Comparison of ENCODE assay signal across 1 cellular context in the genomic region with DNA sequence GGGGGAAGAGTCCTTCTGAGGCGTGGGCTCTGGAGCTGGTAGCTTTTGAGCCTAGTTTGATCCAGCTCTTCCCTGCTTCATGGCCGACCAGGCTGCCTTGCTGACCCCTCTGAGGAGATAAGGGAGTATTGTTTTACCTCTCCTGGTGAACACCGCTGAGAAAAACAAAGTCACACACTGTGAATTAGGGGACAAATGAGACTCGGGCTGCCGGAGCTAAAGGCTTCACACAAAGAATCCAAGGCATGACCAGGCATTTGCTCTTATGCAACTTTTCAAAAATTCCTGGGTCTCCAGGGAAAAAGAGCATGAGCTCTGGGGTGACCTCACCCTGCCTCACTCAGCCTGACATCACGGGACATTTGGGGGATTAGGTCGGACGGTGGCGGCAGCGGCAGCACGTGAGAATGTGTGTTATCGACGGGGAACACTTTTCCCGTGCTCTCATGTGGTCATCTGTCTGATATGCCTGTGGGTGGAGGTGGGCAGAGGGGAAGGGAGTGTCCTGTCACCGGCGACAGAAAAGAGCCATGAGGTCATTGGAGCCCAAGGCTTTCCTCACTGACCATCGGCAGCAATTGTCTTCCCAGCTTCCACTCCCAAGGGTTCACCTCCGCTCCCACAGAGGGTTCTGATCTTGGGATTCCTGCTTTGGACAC.
TF ChIP-seq lines count a peak whose summit lies in the region.

No MANE protein-coding gene starts in this region.

TF ChIP-seq in HepG2, 621 proteins besides CTCF, POLR2A, EP300 and RAD21 (continued from another document and continues in another):
- TF ChIP-seq, protein P1, sequence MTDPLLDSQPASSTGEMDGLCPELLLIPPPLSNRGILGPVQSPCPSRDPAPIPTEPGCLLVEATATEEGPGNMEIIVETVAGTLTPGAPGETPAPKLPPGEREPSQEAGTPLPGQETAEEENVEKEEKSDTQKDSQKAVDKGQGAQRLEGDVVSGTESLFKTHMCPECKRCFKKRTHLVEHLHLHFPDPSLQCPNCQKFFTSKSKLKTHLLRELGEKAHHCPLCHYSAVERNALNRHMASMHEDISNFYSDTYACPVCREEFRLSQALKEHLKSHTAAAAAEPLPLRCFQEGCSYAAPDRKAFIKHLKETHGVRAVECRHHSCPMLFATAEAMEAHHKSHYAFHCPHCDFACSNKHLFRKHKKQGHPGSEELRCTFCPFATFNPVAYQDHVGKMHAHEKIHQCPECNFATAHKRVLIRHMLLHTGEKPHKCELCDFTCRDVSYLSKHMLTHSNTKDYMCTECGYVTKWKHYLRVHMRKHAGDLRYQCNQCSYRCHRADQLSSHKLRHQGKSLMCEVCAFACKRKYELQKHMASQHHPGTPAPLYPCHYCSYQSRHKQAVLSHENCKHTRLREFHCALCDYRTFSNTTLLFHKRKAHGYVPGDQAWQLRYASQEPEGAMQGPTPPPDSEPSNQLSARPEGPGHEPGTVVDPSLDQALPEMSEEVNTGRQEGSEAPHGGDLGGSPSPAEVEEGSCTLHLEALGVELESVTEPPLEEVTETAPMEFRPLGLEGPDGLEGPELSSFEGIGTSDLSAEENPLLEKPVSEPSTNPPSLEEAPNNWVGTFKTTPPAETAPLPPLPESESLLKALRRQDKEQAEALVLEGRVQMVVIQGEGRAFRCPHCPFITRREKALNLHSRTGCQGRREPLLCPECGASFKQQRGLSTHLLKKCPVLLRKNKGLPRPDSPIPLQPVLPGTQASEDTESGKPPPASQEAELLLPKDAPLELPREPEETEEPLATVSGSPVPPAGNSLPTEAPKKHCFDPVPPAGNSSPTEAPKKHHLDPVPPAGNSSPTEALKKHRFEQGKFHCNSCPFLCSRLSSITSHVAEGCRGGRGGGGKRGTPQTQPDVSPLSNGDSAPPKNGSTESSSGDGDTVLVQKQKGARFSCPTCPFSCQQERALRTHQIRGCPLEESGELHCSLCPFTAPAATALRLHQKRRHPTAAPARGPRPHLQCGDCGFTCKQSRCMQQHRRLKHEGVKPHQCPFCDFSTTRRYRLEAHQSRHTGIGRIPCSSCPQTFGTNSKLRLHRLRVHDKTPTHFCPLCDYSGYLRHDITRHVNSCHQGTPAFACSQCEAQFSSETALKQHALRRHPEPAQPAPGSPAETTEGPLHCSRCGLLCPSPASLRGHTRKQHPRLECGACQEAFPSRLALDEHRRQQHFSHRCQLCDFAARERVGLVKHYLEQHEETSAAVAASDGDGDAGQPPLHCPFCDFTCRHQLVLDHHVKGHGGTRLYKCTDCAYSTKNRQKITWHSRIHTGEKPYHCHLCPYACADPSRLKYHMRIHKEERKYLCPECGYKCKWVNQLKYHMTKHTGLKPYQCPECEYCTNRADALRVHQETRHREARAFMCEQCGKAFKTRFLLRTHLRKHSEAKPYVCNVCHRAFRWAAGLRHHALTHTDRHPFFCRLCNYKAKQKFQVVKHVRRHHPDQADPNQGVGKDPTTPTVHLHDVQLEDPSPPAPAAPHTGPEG (CRISPR knock-in tag; IDR thresholded peaks at IDR 0.05): no peak
- TF ChIP-seq XBP1 (CRISPR knock-in tag; IDR thresholded peaks at IDR 0.05): no peak
- TF ChIP-seq SOX5 (CRISPR knock-in tag; IDR thresholded peaks at IDR 0.05; ENCODE audit: borderline replicate concordance): peak; percentile 32; the same call in 1 of the 2 replicates
- TF ChIP-seq, protein P2, sequence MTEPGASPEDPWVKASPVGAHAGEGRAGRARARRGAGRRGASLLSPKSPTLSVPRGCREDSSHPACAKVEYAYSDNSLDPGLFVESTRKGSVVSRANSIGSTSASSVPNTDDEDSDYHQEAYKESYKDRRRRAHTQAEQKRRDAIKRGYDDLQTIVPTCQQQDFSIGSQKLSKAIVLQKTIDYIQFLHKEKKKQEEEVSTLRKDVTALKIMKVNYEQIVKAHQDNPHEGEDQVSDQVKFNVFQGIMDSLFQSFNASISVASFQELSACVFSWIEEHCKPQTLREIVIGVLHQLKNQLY (CRISPR knock-in tag; IDR thresholded peaks at IDR 0.05): 0 out of 2 replicates have a peak, but pooled peaks have one; percentile 20
- TF ChIP-seq, protein P3, sequence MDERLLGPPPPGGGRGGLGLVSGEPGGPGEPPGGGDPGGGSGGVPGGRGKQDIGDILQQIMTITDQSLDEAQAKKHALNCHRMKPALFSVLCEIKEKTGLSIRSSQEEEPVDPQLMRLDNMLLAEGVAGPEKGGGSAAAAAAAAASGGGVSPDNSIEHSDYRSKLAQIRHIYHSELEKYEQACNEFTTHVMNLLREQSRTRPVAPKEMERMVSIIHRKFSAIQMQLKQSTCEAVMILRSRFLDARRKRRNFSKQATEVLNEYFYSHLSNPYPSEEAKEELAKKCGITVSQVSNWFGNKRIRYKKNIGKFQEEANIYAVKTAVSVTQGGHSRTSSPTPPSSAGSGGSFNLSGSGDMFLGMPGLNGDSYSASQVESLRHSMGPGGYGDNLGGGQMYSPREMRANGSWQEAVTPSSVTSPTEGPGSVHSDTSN (CRISPR knock-in tag; IDR thresholded peaks at IDR 0.05): no peak
- TF ChIP-seq ZNF274 (CRISPR knock-in tag; IDR thresholded peaks at IDR 0.05): 0 out of 2 replicates have a peak, but pooled peaks have one; percentile 61
- TF ChIP-seq CHCHD3 (CRISPR knock-in tag; IDR thresholded peaks at IDR 0.05): 0 out of 2 replicates have a peak, but pooled peaks have one; percentile 51
- TF ChIP-seq, protein P4, sequence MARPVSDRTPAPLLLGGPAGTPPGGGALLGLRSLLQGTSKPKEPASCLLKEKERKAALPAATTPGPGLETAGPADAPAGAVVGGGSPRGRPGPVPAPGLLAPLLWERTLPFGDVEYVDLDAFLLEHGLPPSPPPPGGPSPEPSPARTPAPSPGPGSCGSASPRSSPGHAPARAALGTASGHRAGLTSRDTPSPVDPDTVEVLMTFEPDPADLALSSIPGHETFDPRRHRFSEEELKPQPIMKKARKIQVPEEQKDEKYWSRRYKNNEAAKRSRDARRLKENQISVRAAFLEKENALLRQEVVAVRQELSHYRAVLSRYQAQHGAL (CRISPR knock-in tag; IDR thresholded peaks at IDR 0.05; ENCODE audit: not compliant biosample characterization): no peak
- TF ChIP-seq HDAC2 (CRISPR knock-in tag; IDR thresholded peaks at IDR 0.05): no peak
- no peak for TF ChIP-seq HMGA1 (CRISPR knock-in tag; conservative IDR thresholded peaks at IDR 0.05)
- TF ChIP-seq, protein P5, sequence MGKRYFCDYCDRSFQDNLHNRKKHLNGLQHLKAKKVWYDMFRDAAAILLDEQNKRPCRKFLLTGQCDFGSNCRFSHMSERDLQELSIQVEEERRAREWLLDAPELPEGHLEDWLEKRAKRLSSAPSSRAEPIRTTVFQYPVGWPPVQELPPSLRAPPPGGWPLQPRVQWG (CRISPR knock-in tag; IDR thresholded peaks at IDR 0.05; ENCODE audit: borderline replicate concordance, low read depth): no peak
- no peak for TF ChIP-seq SRSF4 (IDR thresholded peaks at IDR 0.05; ENCODE audit: low read depth, low read length, poor library complexity, severe bottlenecking)
- TF ChIP-seq MAFK (conservative IDR thresholded peaks at IDR 0.05 in 1 of 2, IDR thresholded peaks at IDR 0.05 in 1 of 2; ENCODE audit: low read length in 2 of 2): no peak
- peak; percentile 19; the same call in 1 of the 2 replicates for TF ChIP-seq RARA (CRISPR knock-in tag; IDR thresholded peaks at IDR 0.05)
- peak; percentile 95 for TF ChIP-seq BHLHE40 (IDR thresholded peaks at IDR 0.05; ENCODE audit: low read length)
- TF ChIP-seq, protein P6, sequence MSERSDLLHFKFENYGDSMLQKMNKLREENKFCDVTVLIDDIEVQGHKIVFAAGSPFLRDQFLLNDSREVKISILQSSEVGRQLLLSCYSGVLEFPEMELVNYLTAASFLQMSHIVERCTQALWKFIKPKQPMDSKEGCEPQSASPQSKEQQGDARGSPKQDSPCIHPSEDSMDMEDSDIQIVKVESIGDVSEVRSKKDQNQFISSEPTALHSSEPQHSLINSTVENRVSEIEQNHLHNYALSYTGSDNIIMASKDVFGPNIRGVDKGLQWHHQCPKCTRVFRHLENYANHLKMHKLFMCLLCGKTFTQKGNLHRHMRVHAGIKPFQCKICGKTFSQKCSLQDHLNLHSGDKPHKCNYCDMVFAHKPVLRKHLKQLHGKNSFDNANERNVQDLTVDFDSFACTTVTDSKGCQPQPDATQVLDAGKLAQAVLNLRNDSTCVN (CRISPR knock-in tag; IDR thresholded peaks at IDR 0.05; ENCODE audit: borderline replicate concordance): no peak
- no peak for TF ChIP-seq ZNF160 (CRISPR knock-in tag; IDR thresholded peaks at IDR 0.05)
- TF ChIP-seq ZNF761 (CRISPR knock-in tag; conservative IDR thresholded peaks at IDR 0.05): no peak
- no peak for TF ChIP-seq PHF8 (CRISPR knock-in tag; IDR thresholded peaks at IDR 0.05)
- no peak for TF ChIP-seq FOXP1 (IDR thresholded peaks at IDR 0.05)
- TF ChIP-seq FOXP1 (CRISPR knock-in tag; IDR thresholded peaks at IDR 0.05): no peak
- TF ChIP-seq ZNF563 (CRISPR knock-in tag; IDR thresholded peaks at IDR 0.05): no peak
- TF ChIP-seq TARDBP (CRISPR knock-in tag; IDR thresholded peaks at IDR 0.05): peak; percentile 45; the same call in 1 of the 2 replicates
- TF ChIP-seq, protein P7, sequence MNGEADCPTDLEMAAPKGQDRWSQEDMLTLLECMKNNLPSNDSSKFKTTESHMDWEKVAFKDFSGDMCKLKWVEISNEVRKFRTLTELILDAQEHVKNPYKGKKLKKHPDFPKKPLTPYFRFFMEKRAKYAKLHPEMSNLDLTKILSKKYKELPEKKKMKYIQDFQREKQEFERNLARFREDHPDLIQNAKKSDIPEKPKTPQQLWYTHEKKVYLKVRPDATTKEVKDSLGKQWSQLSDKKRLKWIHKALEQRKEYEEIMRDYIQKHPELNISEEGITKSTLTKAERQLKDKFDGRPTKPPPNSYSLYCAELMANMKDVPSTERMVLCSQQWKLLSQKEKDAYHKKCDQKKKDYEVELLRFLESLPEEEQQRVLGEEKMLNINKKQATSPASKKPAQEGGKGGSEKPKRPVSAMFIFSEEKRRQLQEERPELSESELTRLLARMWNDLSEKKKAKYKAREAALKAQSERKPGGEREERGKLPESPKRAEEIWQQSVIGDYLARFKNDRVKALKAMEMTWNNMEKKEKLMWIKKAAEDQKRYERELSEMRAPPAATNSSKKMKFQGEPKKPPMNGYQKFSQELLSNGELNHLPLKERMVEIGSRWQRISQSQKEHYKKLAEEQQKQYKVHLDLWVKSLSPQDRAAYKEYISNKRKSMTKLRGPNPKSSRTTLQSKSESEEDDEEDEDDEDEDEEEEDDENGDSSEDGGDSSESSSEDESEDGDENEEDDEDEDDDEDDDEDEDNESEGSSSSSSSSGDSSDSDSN (CRISPR knock-in tag; IDR thresholded peaks at IDR 0.05): 0 out of 2 replicates have a peak, but pooled peaks have one; percentile 19
- no peak for TF ChIP-seq KLF11 (CRISPR knock-in tag; IDR thresholded peaks at IDR 0.05)
- no peak for TF ChIP-seq ZSCAN25 (CRISPR knock-in tag; IDR thresholded peaks at IDR 0.05)
- no peak for TF ChIP-seq ZNF326 (CRISPR knock-in tag; IDR thresholded peaks at IDR 0.05; ENCODE audit: borderline replicate concordance)
- TF ChIP-seq ZMYM2 (CRISPR knock-in tag; IDR thresholded peaks at IDR 0.05): no peak
- TF ChIP-seq RXRA (CRISPR knock-in tag; IDR thresholded peaks at IDR 0.05): peak; percentile 67
- TF ChIP-seq MAZ (IDR thresholded peaks at IDR 0.05; ENCODE audit: borderline replicate concordance, low read depth, low read length): no peak
- TF ChIP-seq MAZ (CRISPR knock-in tag; IDR thresholded peaks at IDR 0.05; ENCODE audit: low read depth): 0 out of 2 replicates have a peak, but pooled peaks have one; percentile 42
- TF ChIP-seq MATR3 (CRISPR knock-in tag; IDR thresholded peaks at IDR 0.05): no peak
- 0 out of 2 replicates have a peak, but pooled peaks have one; percentile 32 for TF ChIP-seq ZNF136 (CRISPR knock-in tag; IDR thresholded peaks at IDR 0.05; ENCODE audit: low read depth)
- TF ChIP-seq CHD2 (IDR thresholded peaks at IDR 0.05; ENCODE audit: low read depth, low read length): no peak
- no peak for TF ChIP-seq FOXA3 (CRISPR knock-in tag; IDR thresholded peaks at IDR 0.05)
- 0 out of 2 replicates have a peak, but pooled peaks have one; percentile 31 for TF ChIP-seq ZNF230 (CRISPR knock-in tag; IDR thresholded peaks at IDR 0.05)
- no peak for TF ChIP-seq ZNF225 (CRISPR knock-in tag; IDR thresholded peaks at IDR 0.05)
- TF ChIP-seq ZNF883 (CRISPR knock-in tag; IDR thresholded peaks at IDR 0.05; ENCODE audit: not compliant biosample characterization): peak; percentile 18
- TF ChIP-seq NR2F2 (IDR thresholded peaks at IDR 0.05; ENCODE audit: borderline replicate concordance, low read depth): no peak
- TF ChIP-seq, protein P8, sequence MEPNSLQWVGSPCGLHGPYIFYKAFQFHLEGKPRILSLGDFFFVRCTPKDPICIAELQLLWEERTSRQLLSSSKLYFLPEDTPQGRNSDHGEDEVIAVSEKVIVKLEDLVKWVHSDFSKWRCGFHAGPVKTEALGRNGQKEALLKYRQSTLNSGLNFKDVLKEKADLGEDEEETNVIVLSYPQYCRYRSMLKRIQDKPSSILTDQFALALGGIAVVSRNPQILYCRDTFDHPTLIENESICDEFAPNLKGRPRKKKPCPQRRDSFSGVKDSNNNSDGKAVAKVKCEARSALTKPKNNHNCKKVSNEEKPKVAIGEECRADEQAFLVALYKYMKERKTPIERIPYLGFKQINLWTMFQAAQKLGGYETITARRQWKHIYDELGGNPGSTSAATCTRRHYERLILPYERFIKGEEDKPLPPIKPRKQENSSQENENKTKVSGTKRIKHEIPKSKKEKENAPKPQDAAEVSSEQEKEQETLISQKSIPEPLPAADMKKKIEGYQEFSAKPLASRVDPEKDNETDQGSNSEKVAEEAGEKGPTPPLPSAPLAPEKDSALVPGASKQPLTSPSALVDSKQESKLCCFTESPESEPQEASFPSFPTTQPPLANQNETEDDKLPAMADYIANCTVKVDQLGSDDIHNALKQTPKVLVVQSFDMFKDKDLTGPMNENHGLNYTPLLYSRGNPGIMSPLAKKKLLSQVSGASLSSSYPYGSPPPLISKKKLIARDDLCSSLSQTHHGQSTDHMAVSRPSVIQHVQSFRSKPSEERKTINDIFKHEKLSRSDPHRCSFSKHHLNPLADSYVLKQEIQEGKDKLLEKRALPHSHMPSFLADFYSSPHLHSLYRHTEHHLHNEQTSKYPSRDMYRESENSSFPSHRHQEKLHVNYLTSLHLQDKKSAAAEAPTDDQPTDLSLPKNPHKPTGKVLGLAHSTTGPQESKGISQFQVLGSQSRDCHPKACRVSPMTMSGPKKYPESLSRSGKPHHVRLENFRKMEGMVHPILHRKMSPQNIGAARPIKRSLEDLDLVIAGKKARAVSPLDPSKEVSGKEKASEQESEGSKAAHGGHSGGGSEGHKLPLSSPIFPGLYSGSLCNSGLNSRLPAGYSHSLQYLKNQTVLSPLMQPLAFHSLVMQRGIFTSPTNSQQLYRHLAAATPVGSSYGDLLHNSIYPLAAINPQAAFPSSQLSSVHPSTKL (CRISPR knock-in tag; IDR thresholded peaks at IDR 0.05): peak; percentile 60; the same call in 1 of the 2 replicates
- TF ChIP-seq ELF3 (CRISPR knock-in tag; IDR thresholded peaks at IDR 0.05): no peak
- no peak for TF ChIP-seq ZNF782 (CRISPR knock-in tag; IDR thresholded peaks at IDR 0.05; ENCODE audit: borderline replicate concordance)
- TF ChIP-seq ARID2 (CRISPR knock-in tag; IDR thresholded peaks at IDR 0.05; ENCODE audit: borderline replicate concordance): no peak
- TF ChIP-seq ZBTB21 (CRISPR knock-in tag; IDR thresholded peaks at IDR 0.05): peak; percentile 91
- TF ChIP-seq, protein P9, sequence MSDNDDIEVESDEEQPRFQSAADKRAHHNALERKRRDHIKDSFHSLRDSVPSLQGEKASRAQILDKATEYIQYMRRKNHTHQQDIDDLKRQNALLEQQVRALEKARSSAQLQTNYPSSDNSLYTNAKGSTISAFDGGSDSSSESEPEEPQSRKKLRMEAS (IDR thresholded peaks at IDR 0.05): peak; percentile 77
- TF ChIP-seq GABPB1 (CRISPR knock-in tag; IDR thresholded peaks at IDR 0.05): 0 out of 2 replicates have a peak, but pooled peaks have one; percentile 24
- TF ChIP-seq ATF1 (CRISPR knock-in tag; IDR thresholded peaks at IDR 0.05): no peak
- TF ChIP-seq MIXL1 (CRISPR knock-in tag; IDR thresholded peaks at IDR 0.05): no peak
- no peak for TF ChIP-seq ZNF138 (CRISPR knock-in tag; IDR thresholded peaks at IDR 0.05; ENCODE audit: low read depth)
- peak; percentile 33; the same call in 1 of the 2 replicates for TF ChIP-seq SAP130 (CRISPR knock-in tag; IDR thresholded peaks at IDR 0.05; ENCODE audit: low read depth)
